In genomic region chr3:38047896-38048295, GRCh38 we compare ENCODE assay signal across 32 cellular contexts. TPM values are rescaled to one million over a fixed set of nuclear protein-coding genes. Genes with fewer than 3 reads are reported as not detected.
"Had no signal": no experiment of that assay in that cellular context is flagged by ENCODE, and none has a peak within 500 bp of the region (broad histone marks: within the 10 kb centered on the region; RNA-seq: fewer than 3 reads in every experiment).

No MANE protein-coding gene starts in this region.

- H3K4me3 ChIP-seq: adrenal gland, body of pancreas, esophagus muscularis mucosa, gastrocnemius medialis, heart left ventricle, hepatocyte had no signal

- ATAC-seq: activated CD4-positive, CD25-positive, alpha-beta regulatory T cell treated with anti-CD3 and anti-CD28 coated beads, Interleukin-2, amount 50 U/mL, for 24 hours; activated CD8-positive, alpha-beta T cell treated with anti-CD3 and anti-CD28 coated beads for 36 hours; activated naive CD8-positive, alpha-beta T cell treated with anti-CD3 and anti-CD28 coated beads, Interleukin-2, amount 50 U/mL, for 24 hours; body of pancreas; effector memory CD8-positive, alpha-beta T cell; foreskin keratinocyte; gastrocnemius medialis; heart left ventricle; T-helper 17 cell had no signal

- DNase-seq: activated B cell treated with CpG ODN at 0.5 μM for 24 hours; activated CD4-positive, alpha-beta T cell treated with anti-CD3 and anti-CD28 coated beads for 48 hours; activated CD4-positive, alpha-beta T cell treated with anti-CD3 and anti-CD28 coated beads, Interleukin-2, amount 50 U/mL, for 1 hour; activated CD4-positive, alpha-beta T cell treated with anti-CD3 and anti-CD28 coated beads, Interleukin-2, amount 50 U/mL, for 48 hours; activated CD8-positive, alpha-beta memory T cell treated with anti-CD3 and anti-CD28 coated beads for 24 hours; activated CD8-positive, alpha-beta T cell treated with anti-CD3 and anti-CD28 coated beads for 36 hours; activated effector memory CD4-positive, alpha-beta T cell treated with anti-CD3 and anti-CD28 coated beads, Interleukin-2, amount 50 U/mL, for 16 hours; activated naive CD4-positive, alpha-beta T cell treated with anti-CD3 and anti-CD28 coated beads for 36 hours; activated naive CD8-positive, alpha-beta T cell treated with anti-CD3 and anti-CD28 coated beads for 36 hours; activated naive CD8-positive, alpha-beta T cell treated with anti-CD3 and anti-CD28 coated beads, Interleukin-2, amount 50 U/mL, for 24 hours; activated T-cell treated with anti-CD3 and anti-CD28 coated beads, Interleukin-2, amount 50 U/mL, for 48 hours; adrenal gland; amygdala; aorta; body of pancreas; caudate nucleus; cortex of kidney; dermis blood vessel endothelial cell; effector CD4-positive, alpha-beta T cell; effector memory CD8-positive, alpha-beta T cell; erythroblast; foreskin keratinocyte; gastrocnemius medialis; glutamatergic neuron; heart left ventricle; T-helper 17 cell; T1000; WERI-Rb-1 had no signal

- H3K27me3 ChIP-seq: adrenal gland, body of pancreas, gastrocnemius medialis, heart left ventricle, hepatocyte had no signal

- FAIRE-seq: colon had no signal

- H3K27ac ChIP-seq: body of pancreas, esophagus muscularis mucosa, foreskin keratinocyte, gastrocnemius medialis, heart left ventricle, hepatocyte, WERI-Rb-1 had no signal

- H3K79me2 ChIP-seq: hepatocyte had no signal

- H2AFZ ChIP-seq: hepatocyte had no signal

- H3K9me3 ChIP-seq: adrenal gland, body of pancreas, esophagus muscularis mucosa, gastrocnemius medialis, heart left ventricle had no signal

- H3K36me3 ChIP-seq: adrenal gland, esophagus muscularis mucosa, gastrocnemius medialis, heart left ventricle, WERI-Rb-1 had no signal

- H3K4me2 ChIP-seq: hepatocyte had no signal

- H3K4me1 ChIP-seq: body of pancreas, esophagus muscularis mucosa, foreskin keratinocyte, gastrocnemius medialis had no signal

RNA-seq across cellular contexts. Expression of gene DLEC1, which starts 8.9 kb away (rescaled TPM):
- total RNA-seq: foreskin keratinocyte, gastrocnemius medialis had no signal
